ENCODE assay signal across 16 cellular contexts in genomic region chr5:138258704-138259285, GRCh38. TPM values are rescaled to one million over a fixed set of nuclear protein-coding genes. Genes with fewer than 3 reads are reported as not detected.
A peak's percentile ranks its signal among the peaks of the same experiment; 100 is the strongest.
DNase-seq lines count a peak whose midpoint lies in the region; ATAC-seq and TF ChIP-seq lines count a peak whose summit lies in the region.
"Had no signal": no experiment of that assay in that cellular context is flagged by ENCODE, and none has a peak within 500 bp of the region (broad histone marks: within the 10 kb centered on the region; RNA-seq: fewer than 3 reads in every experiment).

No MANE protein-coding gene starts in this region.

- H3K36me3 ChIP-seq in RWPE2 (ENCODE audit: low read depth), result no peaks in the 10 kb centered on the region
- H3K36me3 ChIP-seq in gastroesophageal sphincter, result no peaks in the 10 kb centered on the region

- H3K9me3 ChIP-seq in RWPE2 (ENCODE audit: severe bottlenecking), result no peaks in the 10 kb centered on the region
- no peaks in the 10 kb centered on the region for H3K9me3 ChIP-seq in gastroesophageal sphincter
- H3K9me3 ChIP-seq: Caco-2 had no signal

- no peaks in the 10 kb centered on the region for H3K27me3 ChIP-seq in RWPE2 (ENCODE audit: insufficient read depth, poor library complexity, severe bottlenecking)
- peaks cover 7% of the 10 kb centered on the region for H3K27me3 ChIP-seq in gastroesophageal sphincter

- TF ChIP-seq EP300 in gastroesophageal sphincter (IDR thresholded peaks at IDR 0.05), result no peak

- intact Hi-C loops in posterior vena cava (cut with DNase I), result no loop called here

- H3K4me3 ChIP-seq in RWPE2 (ENCODE audit: severe bottlenecking) (no peak overlapping the region), epithelial cell of esophagus (ENCODE audit: low read length) (no peak overlapping the region), gastroesophageal sphincter (no peak overlapping the region)
- H3K4me3 ChIP-seq: GM12878, GM23338 had no signal

- TF ChIP-seq POLR2A in gastroesophageal sphincter (IDR thresholded peaks at IDR 0.05), result no peak

- peak; percentile 58; the same call in 1 of the 3 replicates for ATAC-seq in RWPE2 (ENCODE audit: low read depth)
- no peak for ATAC-seq in HG03342 (IDR thresholded peaks at IDR 0.05; ENCODE audit: unreplicated experiment)
- no peak for ATAC-seq in HG02970 (IDR thresholded peaks at IDR 0.05; ENCODE audit: low FRiP score, unreplicated experiment)
- ATAC-seq in gastroesophageal sphincter, result no peak
- ATAC-seq: CD8-positive, alpha-beta T cell; GM12878; GM23338; HepG2 had no signal

- TF ChIP-seq CTCF in RWPE2 (IDR thresholded peaks at IDR 0.05; ENCODE audit: poor library complexity, severe bottlenecking), result no peak
- no peak for TF ChIP-seq CTCF in epithelial cell of esophagus (IDR thresholded peaks at IDR 0.05; ENCODE audit: insufficient read depth, low read depth, low read length, missing control alignments)
- no peak for TF ChIP-seq CTCF in gastroesophageal sphincter (IDR thresholded peaks at IDR 0.05)

- H3K27ac ChIP-seq in RWPE2 (ENCODE audit: poor library complexity, severe bottlenecking) (no peak overlapping the region), gastroesophageal sphincter (no peak overlapping the region)

- H3K4me1 ChIP-seq in RWPE2 (ENCODE audit: insufficient read depth, poor library complexity, severe bottlenecking), result no peaks in the 10 kb centered on the region
- H3K4me1 ChIP-seq in gastroesophageal sphincter, result no peaks in the 10 kb centered on the region
- H3K4me1 ChIP-seq: Caco-2 had no signal

- DNase-seq in GM03348 (ENCODE audit: low spot score) (peak; percentile 34), RWPE2 (ENCODE audit: low spot score) (no peak), epithelial cell of esophagus (ENCODE audit: low read depth) (peak; percentile 19), posterior vena cava (ENCODE audit: low spot score) (peak; percentile 19)
- DNase-seq in activated effector memory CD4-positive, alpha-beta T cell treated with anti-CD3 and anti-CD28 coated beads, Interleukin-2, amount 50 U/mL, for 16 hours, result no peak
- DNase-seq: Caco-2; CD8-positive, alpha-beta T cell; DND-41; GF-D8; H7 had no signal

- 55 to 62% methylated on average over 3 of the region's 3 CpGs for WGBS in gastroesophageal sphincter (ENCODE audit: low coverage in 1 of 2), 2 donors

RNA-seq across cellular contexts. Expression of gene GFRA3, which starts 15.6 kb away (rescaled TPM):
- under 1 TPM in 1 of 2 donors, not detected in 1; 0.43 TPM for total RNA-seq in posterior vena cava
- 1 to 10 TPM in 3 of 4 donors, under 1 TPM in 1; 0.40 to 6.4 (median 1.7) TPM for total RNA-seq in gastroesophageal sphincter
- total RNA-seq: CD8-positive, alpha-beta T cell had no signal

RNA-seq across cellular contexts. Expression of gene CDC23, which starts 45.7 kb away (rescaled TPM):
- total RNA-seq in posterior vena cava (10 to 100 TPM; 14.0 to 18.0 TPM), gastroesophageal sphincter (10 to 100 TPM; 19.3 to 22.3 (median 19.8) TPM)

Comparison
In these comparisons a context has a peak if more than half of its experiments do, and no peak if none do; other contexts are left out.
1. DNase-seq: peak in GM03348 (single experiment), epithelial cell of esophagus (single experiment) and posterior vena cava (single experiment); none in RWPE2 (single experiment) and activated effector memory CD4-positive, alpha-beta T cell treated with anti-CD3 and anti-CD28 coated beads, Interleukin-2, amount 50 U/mL, for 16 hours (single experiment).